In genomic region chr2:47011696-47012095, GRCh38 we compare ENCODE assay signal across 19 cellular contexts.
DNase-seq lines count a peak whose midpoint lies in the region; ATAC-seq and TF ChIP-seq lines count a peak whose summit lies in the region.
"Had no signal": no experiment of that assay in that cellular context is flagged by ENCODE, and none has a peak within 500 bp of the region (broad histone marks: within the 10 kb centered on the region; RNA-seq: fewer than 3 reads in every experiment).

No MANE protein-coding gene starts in this region.

- H3K4me1 Mint-ChIP-seq in dendritic cell treated with granulocyte-macrophage colony-stimulating factor and Interleukin-4, amounts not matched to agents 40 ng/mL and 50 ng/mL, for 4 days (ENCODE audit: low read depth), result peaks cover 71% of the 10 kb centered on the region
- H3K4me1 Mint-ChIP-seq in stimulated activated effector memory CD8-positive, alpha-beta T cell treated with anti-CD3 and anti-CD28 coated beads, Interleukin-12 subunit alpha, Interleukin-12 subunit beta, amount 100 ng/mL, for 72 hours, result peaks cover 13% of the 10 kb centered on the region

- H3K27me3 ChIP-seq in left ventricle myocardium inferior (ENCODE audit: low read depth), result no peaks in the 10 kb centered on the region
- H3K27me3 ChIP-seq in right atrium auricular region, result no peaks in the 10 kb centered on the region

- peak overlapping the region; percentile 24 for H3K27ac ChIP-seq in left ventricle myocardium inferior (replicated peaks)
- peak overlapping the region in 1 of 2 donors; percentile 38 for H3K27ac ChIP-seq in right atrium auricular region

- ATAC-seq in stimulated activated effector memory CD8-positive, alpha-beta T cell treated with anti-CD3 and anti-CD28 coated beads, Interleukin-12 subunit alpha, Interleukin-12 subunit beta, amount 100 ng/mL, for 72 hours, result no peak
- ATAC-seq in GM18870 (IDR thresholded peaks at IDR 0.05; ENCODE audit: unreplicated experiment), result no peak
- no peak for ATAC-seq in GM18907 (IDR thresholded peaks at IDR 0.05; ENCODE audit: unreplicated experiment)
- no peak for ATAC-seq in HG02970 (IDR thresholded peaks at IDR 0.05; ENCODE audit: low FRiP score, unreplicated experiment)
- ATAC-seq: PC-3 had no signal

- peaks cover 71% of the 10 kb centered on the region for H3K4me1 ChIP-seq in left ventricle myocardium inferior
- H3K4me1 ChIP-seq in right atrium auricular region, result peaks cover 0 to 74% of the 10 kb centered on the region in 2 donors

- TF ChIP-seq CTCF in left ventricle myocardium inferior (IDR thresholded peaks at IDR 0.05; ENCODE audit: borderline replicate concordance) (no peak), right atrium auricular region (IDR thresholded peaks at IDR 0.05) (no peak)

- H3K27ac Mint-ChIP-seq in dendritic cell treated with granulocyte-macrophage colony-stimulating factor and Interleukin-4, amounts not matched to agents 40 ng/mL and 50 ng/mL, for 4 days, result peak overlapping the region; percentile 61
- H3K27ac Mint-ChIP-seq in stimulated activated effector memory CD8-positive, alpha-beta T cell treated with anti-CD3 and anti-CD28 coated beads, Interleukin-12 subunit alpha, Interleukin-12 subunit beta, amount 100 ng/mL, for 72 hours, result peak overlapping the region; percentile 74

- H3K9me3 ChIP-seq in left ventricle myocardium inferior (replicated peaks) (no peaks in the 10 kb centered on the region), right atrium auricular region (no peaks in the 10 kb centered on the region)
- H3K9me3 ChIP-seq: Caco-2 had no signal

- H3K36me3 ChIP-seq in left ventricle myocardium inferior (peaks cover 15% of the 10 kb centered on the region), right atrium auricular region (peaks cover 23% of the 10 kb centered on the region)

- no peaks in the 10 kb centered on the region for H3K9me3 Mint-ChIP-seq in dendritic cell treated with granulocyte-macrophage colony-stimulating factor and Interleukin-4, amounts not matched to agents 40 ng/mL and 50 ng/mL, for 4 days
- H3K9me3 Mint-ChIP-seq in stimulated activated effector memory CD8-positive, alpha-beta T cell treated with anti-CD3 and anti-CD28 coated beads, Interleukin-12 subunit alpha, Interleukin-12 subunit beta, amount 100 ng/mL, for 72 hours, result no peaks in the 10 kb centered on the region

- H3K4me3 ChIP-seq in left ventricle myocardium inferior, result no peak overlapping the region
- H3K4me3 ChIP-seq in right atrium auricular region, result no peak overlapping the region

- H3K27me3 Mint-ChIP-seq in dendritic cell treated with granulocyte-macrophage colony-stimulating factor and Interleukin-4, amounts not matched to agents 40 ng/mL and 50 ng/mL, for 4 days, result no peaks in the 10 kb centered on the region
- H3K27me3 Mint-ChIP-seq: CD4-positive, CD25-positive, alpha-beta regulatory T cell had no signal

- DNase-seq in left ventricle myocardium inferior (no peak), right atrium auricular region (ENCODE audit: low spot score) (no peak), HuH-7.5 (ENCODE audit: low spot score) (no peak)
- DNase-seq in stimulated activated effector memory CD8-positive, alpha-beta T cell treated with anti-CD3 and anti-CD28 coated beads, Interleukin-12 subunit alpha, Interleukin-12 subunit beta, amount 100 ng/mL, for 72 hours (ENCODE audit: low spot score in 2 of 2), result no peak
- DNase-seq: 8988T; Caco-2; CD4-positive, CD25-positive, alpha-beta regulatory T cell; IMR-90; NCI-H1417 treated with DMSO at 0.1 percent for 48 hours; NCI-H187 treated with DMSO at 0.1 percent for 48 hours; NCI-H345; NCI-H524 treated with DMSO at 0.1 percent for 48 hours; PC-3; RPMI8226; SIG-M5 had no signal

- peaks cover 100% of the 10 kb centered on the region for H3K36me3 Mint-ChIP-seq in dendritic cell treated with granulocyte-macrophage colony-stimulating factor and Interleukin-4, amounts not matched to agents 40 ng/mL and 50 ng/mL, for 4 days (ENCODE audit: low read depth)
- H3K36me3 Mint-ChIP-seq in stimulated activated effector memory CD8-positive, alpha-beta T cell treated with anti-CD3 and anti-CD28 coated beads, Interleukin-12 subunit alpha, Interleukin-12 subunit beta, amount 100 ng/mL, for 72 hours, result peaks cover 79% of the 10 kb centered on the region

- intact Hi-C loops in left ventricle myocardium inferior (cut with micrococcal nuclease), result no loop called here
- intact Hi-C loops in dendritic cell treated with granulocyte-macrophage colony-stimulating factor and Interleukin-4, amounts not matched to agents 40 ng/mL and 50 ng/mL, for 4 days (cut with micrococcal nuclease), result loop anchor here (10.0 kb wide), 1 partner anchor 313 kb away; no protein-coding TSS in a partner anchor

- H3K4me3 Mint-ChIP-seq in dendritic cell treated with granulocyte-macrophage colony-stimulating factor and Interleukin-4, amounts not matched to agents 40 ng/mL and 50 ng/mL, for 4 days, result no peak overlapping the region
- H3K4me3 Mint-ChIP-seq in stimulated activated effector memory CD8-positive, alpha-beta T cell treated with anti-CD3 and anti-CD28 coated beads, Interleukin-12 subunit alpha, Interleukin-12 subunit beta, amount 100 ng/mL, for 72 hours, result no peak overlapping the region
